Comparison of ENCODE assay signal across 9 cellular contexts in the genomic region with DNA sequence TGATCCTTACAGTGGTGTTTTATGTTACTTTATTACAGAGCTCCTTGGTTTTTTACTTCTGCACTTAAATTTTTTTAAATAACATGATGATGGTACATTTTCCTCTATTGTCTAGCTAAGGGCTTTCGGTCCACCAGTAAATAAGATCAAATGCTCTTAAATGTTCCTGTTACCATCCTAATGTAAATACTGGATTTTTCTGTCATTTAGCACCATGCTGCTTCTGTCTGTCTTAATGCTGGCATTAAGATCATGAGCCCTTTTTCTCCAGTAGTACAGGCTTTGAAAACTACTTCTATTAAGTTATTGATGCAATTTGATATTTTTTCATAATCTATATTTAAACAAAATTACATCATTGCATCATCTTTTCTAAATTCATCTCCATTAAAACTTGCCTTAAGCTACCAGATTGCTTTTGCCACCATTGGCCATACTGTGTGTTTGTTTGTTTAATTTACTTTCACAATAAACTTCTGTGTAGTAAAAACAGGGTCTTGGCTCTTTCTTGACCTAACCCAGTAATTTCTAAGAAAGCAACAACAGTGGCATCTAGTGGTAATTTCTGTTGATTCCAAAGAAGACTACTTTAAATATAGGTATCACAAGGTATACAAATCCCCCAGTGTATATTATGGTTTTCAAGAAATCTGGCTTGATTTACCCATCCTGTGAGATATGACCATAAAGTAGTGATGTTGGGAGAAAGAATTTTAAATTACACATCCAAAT. TPM values are rescaled to one million over a fixed set of nuclear protein-coding genes. Genes with fewer than 3 reads are reported as not detected.
DNase-seq lines count a peak whose midpoint lies in the region; FAIRE-seq and TF ChIP-seq lines count a peak whose summit lies in the region.
"Had no signal": no experiment of that assay in that cellular context is flagged by ENCODE, and none has a peak within 500 bp of the region (broad histone marks: within the 10 kb centered on the region; RNA-seq: fewer than 3 reads in every experiment).

No MANE protein-coding gene starts in this region.

- CTCF ChIA-PET in AG04449 (lab: Yijun Ruan, JAX): interaction anchor here (0.6 to 6.1 kb wide), 52 partner anchors 8 to 218 kb away, joined by 3 to 150 read pairs (median 6); a partner anchor contains a TSS

- no peak overlapping the region for H3K9ac ChIP-seq in kidney (ENCODE audit: low read length in 2 of 2)
- H3K9ac ChIP-seq in neuronal stem cell (ENCODE audit: low read depth, low read length, poor library complexity): no peak overlapping the region
- H3K9ac ChIP-seq in colonic mucosa (ENCODE audit: low read depth in 2 of 2, low read length in 2 of 2): no peak overlapping the region

- H3K79me1 ChIP-seq in neuronal stem cell (ENCODE audit: low read depth, low read length): no peaks in the 10 kb centered on the region

- H4K8ac ChIP-seq in neuronal stem cell (ENCODE audit: low read depth, low read length): no peak overlapping the region

- no CpG with 5 or more reads among the region's 1 CpG for WGBS in neuronal stem cell (ENCODE audit: extremely low coverage in 2 of 2, insufficient read length in 2 of 2, insufficient replicate concordance in 1 of 2), 2 donors

- TF ChIP-seq CTCF in AG04449 (IDR thresholded peaks at IDR 0.05; ENCODE audit: insufficient read depth, low read length, missing control alignments) (peak; percentile 29), GM12873 (IDR thresholded peaks at IDR 0.05; ENCODE audit: insufficient read depth, low read depth, low read length, missing control alignments) (peak; percentile 32), foreskin fibroblast (IDR thresholded peaks at IDR 0.05; ENCODE audit: low read depth, low read length) (peak; percentile 23), kidney (IDR thresholded peaks at IDR 0.05; ENCODE audit: borderline replicate concordance, extremely low read depth, insufficient read depth) (no peak), colonic mucosa (IDR thresholded peaks at IDR 0.05) (no peak)

- no peak overlapping the region for H2BK12ac ChIP-seq in neuronal stem cell (ENCODE audit: low read length)

- H3K4ac ChIP-seq in neuronal stem cell (ENCODE audit: low read length): no peak overlapping the region

- H3K27me3 ChIP-seq in neuronal stem cell (ENCODE audit: control insufficient read depth in 3 of 3, insufficient read depth in 3 of 3, low read depth in 1 of 3, low read length in 3 of 3): no peaks in the 10 kb centered on the region
- no peaks in the 10 kb centered on the region for H3K27me3 ChIP-seq in colonic mucosa
- H3K27me3 ChIP-seq: transverse colon had no signal

- H3K14ac ChIP-seq in neuronal stem cell (ENCODE audit: low read length): no peak overlapping the region

- H3K9me3 ChIP-seq in kidney (ENCODE audit: control insufficient read depth in 1 of 2, low read length in 2 of 2) (no peaks in the 10 kb centered on the region), neuronal stem cell (replicated peaks in 1 of 2; ENCODE audit: control insufficient read depth in 2 of 2, insufficient read depth in 1 of 2, low read depth in 1 of 2, low read length in 2 of 2) (peaks cover 0 to 2% of the 10 kb centered on the region in 2 donors), colonic mucosa (no peaks in the 10 kb centered on the region)
- H3K9me3 ChIP-seq: transverse colon had no signal

- no peak overlapping the region for H2BK15ac ChIP-seq in neuronal stem cell (ENCODE audit: low read length)

- H3K4me3 ChIP-seq in AG04449 (ENCODE audit: low read depth, low read length) (no peak overlapping the region), foreskin fibroblast (ENCODE audit: low read depth in 1 of 2, low read length in 2 of 2) (no peak overlapping the region), kidney (ENCODE audit: low read length in 2 of 2) (no peak overlapping the region), neuronal stem cell (ENCODE audit: low read length in 2 of 2) (no peak overlapping the region), colonic mucosa (no peak overlapping the region)
- H3K4me3 ChIP-seq: transverse colon had no signal

- DNase-seq in AG04449 (ENCODE audit: low read depth, low spot score) (no peak), SK-MEL-5 (ENCODE audit: low read depth, low spot score) (peak; percentile 57), foreskin fibroblast (peak in 1 of 2 donors; percentile 53), kidney (no peak), neuronal stem cell (ENCODE audit: low spot score) (no peak), urothelium cell line (ENCODE audit: low spot score) (no peak), colonic mucosa (no peak)
- DNase-seq: transverse colon had no signal

- FAIRE-seq in kidney (lab: Jason Lieb, UNC): no peak
- no peak for FAIRE-seq in urothelium cell line (lab: Jason Lieb, UNC)

- H2BK5ac ChIP-seq in neuronal stem cell (ENCODE audit: low read length): no peak overlapping the region

- H2BK120ac ChIP-seq in neuronal stem cell (ENCODE audit: low read depth, low read length): no peak overlapping the region

- POLR2A ChIA-PET in AG04449 (lab: Yijun Ruan, JAX): interaction anchor here (1.2 to 1.3 kb wide), 2 partner anchors 70 to 79 kb away, joined by 3 read pairs; a partner anchor contains a TSS

- no peak overlapping the region for H4K91ac ChIP-seq in neuronal stem cell (ENCODE audit: low read depth, low read length, poor library complexity)

- H3K36me3 ChIP-seq in kidney (ENCODE audit: control insufficient read depth in 1 of 2, insufficient read depth in 2 of 2, low read length in 2 of 2) (peaks cover 2 to 6% of the 10 kb centered on the region in 2 donors), neuronal stem cell (replicated peaks in 1 of 2; ENCODE audit: control insufficient read depth in 2 of 2, insufficient read depth in 2 of 2, low read length in 2 of 2) (peaks cover 0 to 45% of the 10 kb centered on the region in 2 donors), colonic mucosa (no peaks in the 10 kb centered on the region)

- no peak overlapping the region for H3K23ac ChIP-seq in neuronal stem cell (ENCODE audit: low read depth, low read length, poor library complexity)

- H3K4me1 ChIP-seq in kidney (ENCODE audit: control insufficient read depth in 1 of 2, insufficient read depth in 1 of 2, low read depth in 1 of 2, low read length in 2 of 2) (peaks cover 3 to 4% of the 10 kb centered on the region in 2 donors), neuronal stem cell (ENCODE audit: control insufficient read depth in 2 of 2, insufficient read depth in 1 of 2, low read depth in 1 of 2, low read length in 2 of 2) (no peaks in the 10 kb centered on the region), colonic mucosa (no peaks in the 10 kb centered on the region)

- no peak overlapping the region for H3K4me2 ChIP-seq in neuronal stem cell (ENCODE audit: insufficient read depth, low read length, poor library complexity, severe bottlenecking)

- H2AK5ac ChIP-seq in neuronal stem cell (ENCODE audit: low read depth, low read length): no peak overlapping the region

- in situ Hi-C loops in SK-MEL-5 (cut with HindIII; ENCODE audit: low pct_unique_long_range_greater_than_20kb, low sequenced_read_pairs): no loop called here

- no peak overlapping the region for H3K27ac ChIP-seq in kidney (ENCODE audit: low read depth in 2 of 2, low read length in 2 of 2)
- no peak overlapping the region for H3K27ac ChIP-seq in neuronal stem cell (replicated peaks; ENCODE audit: low read length)
- H3K27ac ChIP-seq in colonic mucosa: no peak overlapping the region
- H3K27ac ChIP-seq: transverse colon had no signal

- no peak overlapping the region for H3K18ac ChIP-seq in neuronal stem cell (ENCODE audit: low read length)

- H2AFZ ChIP-seq in neuronal stem cell (ENCODE audit: low read length): no peak overlapping the region

- intact Hi-C loops in kidney (cut with DNase I): no loop called here
- intact Hi-C loops in colonic mucosa (cut with DNase I): no loop called here

RNA-seq across cellular contexts. Expression of a gene that starts 9.0 kb away (rescaled TPM):
- 17.1 and 18.8 TPM in 2 replicates for total RNA-seq in SK-MEL-5 (2014; rRNA removed; shearing (Covaris generic))
- 16.7 and 24.4 TPM in 2 replicates for polyA plus RNA-seq in SK-MEL-5 (2015; cell fraction: cytosol; rRNA removed)
- 33.6 and 40.9 TPM in 2 replicates for polyA plus RNA-seq in SK-MEL-5 (2015; cell fraction: nucleus; rRNA removed)
- total RNA-seq in kidney (16.9 TPM), colonic mucosa (10 to 100 TPM in 1 of 2 donors, 1 to 10 TPM in 1; 10.0 to 14.0 TPM)
- 14.3 TPM for polyA plus RNA-seq in kidney (ENCODE audit: insufficient read depth, low read depth, low replicate concordance)
- 16.2 TPM for polyA plus RNA-seq in neuronal stem cell (2013, experiment 1 of 2)
- polyA plus RNA-seq in neuronal stem cell (2013, experiment 2 of 2): 16.4 TPM

RNA-seq across cellular contexts. Expression of a gene that starts 50.1 kb away (rescaled TPM):
- 0.92 and 2.0 TPM in 2 replicates for total RNA-seq in SK-MEL-5 (2014; rRNA removed; shearing (Covaris generic))
- polyA plus RNA-seq in SK-MEL-5 (2015; cell fraction: cytosol; rRNA removed): 2.0 and 2.8 TPM in 2 replicates
- polyA plus RNA-seq in SK-MEL-5 (2015; cell fraction: nucleus; rRNA removed): 2.7 and 2.9 TPM in 2 replicates
- total RNA-seq in kidney (16.7 TPM), colonic mucosa (1 to 10 TPM; 4.4 to 4.9 TPM)
- polyA plus RNA-seq in kidney (ENCODE audit: insufficient read depth, low read depth, low replicate concordance): 12.1 TPM
- 2.0 TPM for polyA plus RNA-seq in neuronal stem cell (2013, experiment 1 of 2)
- polyA plus RNA-seq in neuronal stem cell (2013, experiment 2 of 2): 2.0 TPM

RNA-seq across cellular contexts. Expression of a gene that starts 59.0 kb away (rescaled TPM):
- total RNA-seq in SK-MEL-5 (2014; rRNA removed; shearing (Covaris generic)): 18.3 and 21.1 TPM in 2 replicates
- polyA plus RNA-seq in SK-MEL-5 (2015; cell fraction: cytosol; rRNA removed): 18.1 and 18.3 TPM in 2 replicates
- polyA plus RNA-seq in SK-MEL-5 (2015; cell fraction: nucleus; rRNA removed): 38.5 and 58.4 TPM in 2 replicates
- total RNA-seq in kidney: 27.1 TPM
- polyA plus RNA-seq in kidney (ENCODE audit: insufficient read depth, low read depth, low replicate concordance): 30.2 TPM
- 0.13 TPM for polyA plus RNA-seq in neuronal stem cell (2013, experiment 1 of 2)
- polyA plus RNA-seq in neuronal stem cell (2013, experiment 2 of 2): 0.12 TPM
- 10 to 100 TPM; 27.5 to 37.1 TPM for total RNA-seq in colonic mucosa

RNA-seq across cellular contexts. Expression of a gene that starts 59.0 kb away (rescaled TPM):
- total RNA-seq in SK-MEL-5 (2014; rRNA removed; shearing (Covaris generic)): 5.1 and 6.4 TPM in 2 replicates
- polyA plus RNA-seq in SK-MEL-5 (2015; cell fraction: cytosol; rRNA removed): 3.8 and 5.0 TPM in 2 replicates
- 164 and 185 TPM in 2 replicates for polyA plus RNA-seq in SK-MEL-5 (2015; cell fraction: nucleus; rRNA removed)
- total RNA-seq in kidney: 19.8 TPM
- polyA plus RNA-seq in kidney (ENCODE audit: insufficient read depth, low read depth, low replicate concordance): 9.5 TPM
- 0.06 TPM for polyA plus RNA-seq in neuronal stem cell (2013, experiment 1 of 2)
- polyA plus RNA-seq in neuronal stem cell (2013, experiment 2 of 2): 0.10 TPM
- total RNA-seq in colonic mucosa: 10 to 100 TPM; 12.0 to 27.1 TPM

Comparison
In these comparisons a context has a peak if more than half of its experiments do, and no peak if none do; other contexts are left out.
1. CTCF ChIP-seq: peak in AG04449 (single experiment), GM12873 (single experiment) and foreskin fibroblast (single experiment); none in kidney (single experiment) and colonic mucosa (single experiment).